Comparison of ENCODE assay signal across 30 cellular contexts in the genomic region with DNA sequence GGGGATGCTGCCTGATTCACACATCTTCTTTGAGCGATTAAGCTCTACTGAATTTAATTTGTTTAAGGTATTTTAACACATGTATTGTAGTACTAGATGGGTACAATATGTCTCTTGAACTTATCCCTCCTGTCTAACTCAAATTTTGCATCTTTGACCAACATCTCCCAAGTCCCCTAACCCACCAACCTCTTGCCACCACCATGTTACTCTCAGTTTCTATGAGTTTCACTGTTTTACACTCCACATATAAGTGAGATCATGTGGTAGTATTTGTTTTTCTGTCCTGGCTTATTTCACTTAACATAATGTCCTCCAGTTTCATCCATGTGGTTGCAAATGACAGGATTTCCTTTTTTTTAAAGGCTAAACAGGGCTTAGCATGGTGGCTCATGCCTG.
"Had no signal": no experiment of that assay in that cellular context is flagged by ENCODE, and none has a peak within 500 bp of the region (broad histone marks: within the 10 kb centered on the region; RNA-seq: fewer than 3 reads in every experiment).

No MANE protein-coding gene starts in this region.

- ATAC-seq: Panc1, Right ventricle myocardium inferior, SK-N-SH treated with all-trans-retinoic acid at 6 μM for 48 hours, T-cell had no signal

- H3K4me1 Mint-ChIP-seq: T-cell had no signal

- H3K27ac ChIP-seq: PC-9, RWPE1, SJCRH30, SK-N-MC had no signal

- H3K4me3 ChIP-seq: PC-9, SJCRH30, SK-N-MC had no signal

- H3K27me3 ChIP-seq: SJCRH30 had no signal

- H3K4me2 ChIP-seq: PC-9 had no signal

- FAIRE-seq: RCC 7860 had no signal

- H3K4me1 ChIP-seq: SJCRH30 had no signal

- H3K9me3 ChIP-seq: SJCRH30 had no signal

- H2AFZ ChIP-seq: PC-9 had no signal

- H3K36me3 ChIP-seq: SJCRH30 had no signal

- DNase-seq: MM.1S, MV-4-11, NCI-H1092, NCI-H1105, NCI-H1417 treated with DMSO at 0.1 percent for 48 hours, NCI-H1436 treated with DMSO at 0.1 percent for 48 hours, NCI-H1694 treated with DMSO at 0.1 percent for 48 hours, NCI-H187 treated with DMSO at 0.1 percent for 48 hours, NCI-H2029, NCI-H2081, NCI-H2171, NCI-H226, NCI-H446 treated with DMSO at 0.1 percent for 48 hours, NCI-H510A, NCI-H524, NCI-H526, NCI-H69, NCI-H748 treated with DMSO at 0.1 percent for 48 hours, NCI-H82, PC-9, SHP77, SIG-M5, SJCRH30, T-cell had no signal

- H3K4me3 Mint-ChIP-seq: T-cell had no signal

- H3K27ac Mint-ChIP-seq: T-cell had no signal
